ENCODE assay signal across 9 cellular contexts in genomic region chr1:196608401-196609113, GRCh38. TPM values are rescaled to one million over a fixed set of nuclear protein-coding genes. Genes with fewer than 3 reads are reported as not detected.
DNase-seq lines count a peak whose midpoint lies in the region; TF ChIP-seq lines count a peak whose summit lies in the region.
"Had no signal": no experiment of that assay in that cellular context is flagged by ENCODE, and none has a peak within 500 bp of the region (broad histone marks: within the 10 kb centered on the region; RNA-seq: fewer than 3 reads in every experiment).

TSS of gene KCNT2 (minus strand) at chr1:196608440. CDS start at chr1:196608309, 131 bp downstream.

- H3K4me1 ChIP-seq in breast epithelium, result no peaks in the 10 kb centered on the region

- no peak for TF ChIP-seq CTCF in breast epithelium (IDR thresholded peaks at IDR 0.05)

- H3K36me3 Mint-ChIP-seq in activated naive CD4-positive, alpha-beta T cell treated with anti-CD3 and anti-CD28 coated beads, Interleukin-2, amount 10 ng/mL, durations not matched to agents 7 days and 5 days, result no peaks in the 10 kb centered on the region

- TF ChIP-seq POLR2A in breast epithelium (IDR thresholded peaks at IDR 0.05), result no peak

- H3K36me3 ChIP-seq in breast epithelium, result no peaks in the 10 kb centered on the region

- CTCF ChIA-PET in activated naive CD4-positive, alpha-beta T cell treated with anti-CD3 and anti-CD28 coated beads, Interleukin-2, amount 10 ng/mL, durations not matched to agents 7 days and 5 days (lab: Charles Lee), result no interaction called here

- H3K4me3 ChIP-seq in breast epithelium (peak within 1 kb of the TSS; percentile 53 to 74 (median 59)), iPS-18c (ENCODE audit: insufficient read depth, low read depth, low read length) (peak within 1 kb of the TSS; percentile 79), skeletal muscle cell (ENCODE audit: low read depth, low read length) (peak within 1 kb of the TSS; percentile 62)

- H3K4me3 Mint-ChIP-seq in activated naive CD4-positive, alpha-beta T cell treated with anti-CD3 and anti-CD28 coated beads, Interleukin-2, amount 10 ng/mL, durations not matched to agents 7 days and 5 days, result no peak within 1 kb of the TSS

- peaks cover 17% of the 10 kb centered on the region for H3K27me3 Mint-ChIP-seq in activated naive CD4-positive, alpha-beta T cell treated with anti-CD3 and anti-CD28 coated beads, Interleukin-2, amount 10 ng/mL, durations not matched to agents 7 days and 5 days

- peak within 1 kb of the TSS; percentile 46 to 89 for H3K27ac ChIP-seq in breast epithelium

- H3K9me3 Mint-ChIP-seq in activated naive CD4-positive, alpha-beta T cell treated with anti-CD3 and anti-CD28 coated beads, Interleukin-2, amount 10 ng/mL, durations not matched to agents 7 days and 5 days, result no peaks in the 10 kb centered on the region

- H3K9me3 ChIP-seq in breast epithelium, result no peaks in the 10 kb centered on the region
- no peaks in the 10 kb centered on the region for H3K9me3 ChIP-seq in iPS-18c (ENCODE audit: control insufficient read depth, insufficient read depth, low read length)

- peak; percentile 18 for DNase-seq in activated naive CD4-positive, alpha-beta T cell treated with Interleukin-2 at 50 U/mL for 16 hours
- no peak for DNase-seq in activated naive CD4-positive, alpha-beta T cell treated with anti-CD3 and anti-CD28 coated beads, Interleukin-2, amount 10 ng/mL, durations not matched to agents 7 days and 5 days
- DNase-seq in NCI-H510A treated with DMSO at 0.1 percent for 48 hours (lab: John Stamatoyannopoulos, UW) (peak; percentile 91), breast epithelium (ENCODE audit: low spot score in 2 of 2) (no peak), skeletal muscle cell (ENCODE audit: low read depth) (peak; percentile 27), NCI-H2081 treated with DMSO at 0.1 percent for 48 hours (lab: John Stamatoyannopoulos, UW) (no peak)
- no peak for DNase-seq in effector CD4-positive, alpha-beta T cell

- intact Hi-C loops in breast epithelium (cut with DNase I; ENCODE audit: low total_unique reads), result no loop called here

- H3K27me3 ChIP-seq in breast epithelium, result peaks cover 0 to 7% of the 10 kb centered on the region in 2 donors

- H3K27ac Mint-ChIP-seq in activated naive CD4-positive, alpha-beta T cell treated with anti-CD3 and anti-CD28 coated beads, Interleukin-2, amount 10 ng/mL, durations not matched to agents 7 days and 5 days, result no peak within 1 kb of the TSS

- peaks cover 3% of the 10 kb centered on the region for H3K4me1 Mint-ChIP-seq in activated naive CD4-positive, alpha-beta T cell treated with anti-CD3 and anti-CD28 coated beads, Interleukin-2, amount 10 ng/mL, durations not matched to agents 7 days and 5 days

RNA-seq across cellular contexts. Expression of gene KCNT2, which starts in this region (rescaled TPM):
- total RNA-seq in breast epithelium, result 1 to 10 TPM; 2.6 to 3.7 (median 3.0) TPM
- total RNA-seq: activated CD8-positive, alpha-beta memory T cell treated with anti-CD3 and anti-CD28 coated beads for 36 hours had no signal

Comparison
In these comparisons a context has a peak if more than half of its experiments do, and no peak if none do; other contexts are left out.
1. DNase-seq: peak in activated naive CD4-positive, alpha-beta T cell treated with Interleukin-2 at 50 U/mL for 16 hours (single experiment), NCI-H510A treated with DMSO at 0.1 percent for 48 hours (single experiment) and skeletal muscle cell (single experiment); none in activated naive CD4-positive, alpha-beta T cell treated with anti-CD3 and anti-CD28 coated beads, Interleukin-2, amount 10 ng/mL, durations not matched to agents 7 days and 5 days (single experiment), breast epithelium (0 of 2), effector CD4-positive, alpha-beta T cell (single experiment) and NCI-H2081 treated with DMSO at 0.1 percent for 48 hours (single experiment).
2. Peak in every context shown above with its lines, with median percentiles within 50 percentile points of each other: H3K4me3 ChIP-seq.